11 cellular contexts compared by ENCODE assay signal in genomic region chr3:122005033-122005565, GRCh38. TPM values are rescaled to one million over a fixed set of nuclear protein-coding genes. Genes with fewer than 3 reads are reported as not detected.
DNase-seq lines count a peak whose midpoint lies in the region; ATAC-seq and TF ChIP-seq lines count a peak whose summit lies in the region.
"Had no signal": no experiment of that assay in that cellular context is flagged by ENCODE, and none has a peak within 500 bp of the region (broad histone marks: within the 10 kb centered on the region; RNA-seq: fewer than 3 reads in every experiment).

No MANE protein-coding gene starts in this region.

- no peak overlapping the region for H3K9ac ChIP-seq in trophoblast cell (ENCODE audit: low read length)

- POLR2A ChIA-PET in activated CD8-positive, alpha-beta T cell treated with anti-CD3 and anti-CD28 coated beads for 36 hours (lab: Charles Lee), result interaction anchor here (0.6 kb wide), 1 partner anchor 65 kb away, joined by 3 read pairs; no protein-coding TSS in a partner anchor
- POLR2A ChIA-PET in activated CD8-positive, alpha-beta T cell treated with anti-CD3 and anti-CD28 coated beads, Interleukin-2, amount 10 ng/mL, durations not matched to agents 7 days and 5 days (lab: Charles Lee), result interaction anchor here (0.6 kb wide), 1 partner anchor 636 kb away, joined by 3 read pairs; no protein-coding TSS in a partner anchor
- POLR2A ChIA-PET in T-cell (lab: Charles Lee), result no interaction called here

- H3K79me1 ChIP-seq in trophoblast cell (ENCODE audit: low read length), result no peaks in the 10 kb centered on the region

- no peaks in the 10 kb centered on the region for H3K79me2 ChIP-seq in trophoblast cell (ENCODE audit: control insufficient read depth, insufficient read depth, low read length, poor library complexity)

- H2BK120ac ChIP-seq in trophoblast cell (ENCODE audit: insufficient read depth, low read length, poor library complexity), result no peak overlapping the region

- no peaks in the 10 kb centered on the region for H3K9me3 Mint-ChIP-seq in activated CD8-positive, alpha-beta T cell treated with anti-CD3 and anti-CD28 coated beads for 36 hours
- no peaks in the 10 kb centered on the region for H3K9me3 Mint-ChIP-seq in activated CD8-positive, alpha-beta T cell treated with anti-CD3 and anti-CD28 coated beads, Interleukin-2, amount 10 ng/mL, durations not matched to agents 7 days and 5 days (ENCODE audit: insufficient read depth)
- H3K9me3 Mint-ChIP-seq in T-cell, result no peaks in the 10 kb centered on the region

- no peak overlapping the region for H3K14ac ChIP-seq in trophoblast cell (ENCODE audit: low read length)

- peak overlapping the region; percentile 46 for H2AK5ac ChIP-seq in trophoblast cell (ENCODE audit: low read length)

- H3K4me1 Mint-ChIP-seq in activated CD8-positive, alpha-beta T cell treated with anti-CD3 and anti-CD28 coated beads for 36 hours (ENCODE audit: low read depth), result peaks cover 17% of the 10 kb centered on the region
- no peaks in the 10 kb centered on the region for H3K4me1 Mint-ChIP-seq in activated CD8-positive, alpha-beta T cell treated with anti-CD3 and anti-CD28 coated beads, Interleukin-2, amount 10 ng/mL, durations not matched to agents 7 days and 5 days (ENCODE audit: low read depth)
- peaks cover 0 to 5% (median 0%) of the 10 kb centered on the region in 3 donors for H3K4me1 Mint-ChIP-seq in T-cell

- no peak overlapping the region for H4K12ac ChIP-seq in trophoblast cell (ENCODE audit: low read depth, low read length)

- H3K36me3 Mint-ChIP-seq in activated CD8-positive, alpha-beta T cell treated with anti-CD3 and anti-CD28 coated beads for 36 hours (ENCODE audit: low read depth), result no peaks in the 10 kb centered on the region
- no peaks in the 10 kb centered on the region for H3K36me3 Mint-ChIP-seq in activated CD8-positive, alpha-beta T cell treated with anti-CD3 and anti-CD28 coated beads, Interleukin-2, amount 10 ng/mL, durations not matched to agents 7 days and 5 days (ENCODE audit: low read depth)
- no peaks in the 10 kb centered on the region for H3K36me3 Mint-ChIP-seq in T-cell

- H3K27ac ChIP-seq in trophoblast cell (ENCODE audit: low read depth, low read length) (no peak overlapping the region), caudate nucleus (ENCODE audit: low read depth, low read length) (no peak overlapping the region), substantia nigra (ENCODE audit: low read depth, low read length, poor library complexity, severe bottlenecking) (no peak overlapping the region)
- H3K27ac ChIP-seq: ascending aorta had no signal

- ATAC-seq in activated CD8-positive, alpha-beta T cell treated with anti-CD3 and anti-CD28 coated beads for 36 hours, result peak; percentile 64
- no peak for ATAC-seq in activated CD8-positive, alpha-beta T cell treated with anti-CD3 and anti-CD28 coated beads, Interleukin-2, amount 10 ng/mL, durations not matched to agents 7 days and 5 days
- ATAC-seq in GM21737 (IDR thresholded peaks at IDR 0.05; ENCODE audit: unreplicated experiment) (peak; percentile 39), T-cell (replicated peaks in 1 of 4) (no peak)

- no peaks in the 10 kb centered on the region for H3K27me3 ChIP-seq in trophoblast cell (ENCODE audit: insufficient read depth, low read length)
- H3K27me3 ChIP-seq: ascending aorta had no signal

- no peak overlapping the region for H4K8ac ChIP-seq in trophoblast cell (ENCODE audit: low read depth, low read length)

- no peaks in the 10 kb centered on the region for H3K36me3 ChIP-seq in trophoblast cell (ENCODE audit: control insufficient read depth in 1 of 2, insufficient read depth in 2 of 2, low read length in 2 of 2)
- H3K36me3 ChIP-seq: ascending aorta had no signal

- peak; percentile 41 for DNase-seq in activated CD8-positive, alpha-beta T cell treated with anti-CD3 and anti-CD28 coated beads for 36 hours
- no peak for DNase-seq in activated CD8-positive, alpha-beta T cell treated with anti-CD3 and anti-CD28 coated beads, Interleukin-2, amount 10 ng/mL, durations not matched to agents 7 days and 5 days
- DNase-seq in MV-4-11 (lab: John Stamatoyannopoulos, UW), result peak; percentile 17
- DNase-seq in trophoblast cell, result no peak
- no peak for DNase-seq in T-cell
- no peak for DNase-seq in caudate nucleus (lab: John Stamatoyannopoulos, UW)
- no peak for DNase-seq in substantia nigra (lab: John Stamatoyannopoulos, UW)

- no peaks in the 10 kb centered on the region for H3K9me3 ChIP-seq in trophoblast cell (ENCODE audit: insufficient read depth, low read depth, low read length)
- H3K9me3 ChIP-seq: ascending aorta had no signal

- peaks cover 10 to 14% of the 10 kb centered on the region in 2 experiments for H3K4me1 ChIP-seq in trophoblast cell (ENCODE audit: control insufficient read depth in 1 of 2, insufficient read depth in 2 of 2, low read length in 2 of 2)
- H3K4me1 ChIP-seq: ascending aorta had no signal

- no peak overlapping the region for H3K23ac ChIP-seq in trophoblast cell (ENCODE audit: low read length)

- peaks cover 21% of the 10 kb centered on the region for H3K27me3 Mint-ChIP-seq in activated CD8-positive, alpha-beta T cell treated with anti-CD3 and anti-CD28 coated beads for 36 hours
- peaks cover 17% of the 10 kb centered on the region for H3K27me3 Mint-ChIP-seq in activated CD8-positive, alpha-beta T cell treated with anti-CD3 and anti-CD28 coated beads, Interleukin-2, amount 10 ng/mL, durations not matched to agents 7 days and 5 days (ENCODE audit: low read depth)
- peaks cover 21 to 22% of the 10 kb centered on the region in 2 donors for H3K27me3 Mint-ChIP-seq in T-cell

- H3K4me2 ChIP-seq in trophoblast cell (ENCODE audit: low read length), result no peak overlapping the region

- CTCF ChIA-PET in activated CD8-positive, alpha-beta T cell treated with anti-CD3 and anti-CD28 coated beads for 36 hours (lab: Charles Lee), result no interaction called here
- CTCF ChIA-PET in activated CD8-positive, alpha-beta T cell treated with anti-CD3 and anti-CD28 coated beads, Interleukin-2, amount 10 ng/mL, durations not matched to agents 7 days and 5 days (lab: Charles Lee), result interaction anchor here (2.1 kb wide), 1 partner anchor 9 kb away, joined by 7 read pairs; no protein-coding TSS in a partner anchor
- CTCF ChIA-PET in T-cell (lab: Charles Lee), result no interaction called here

- no CpG with 5 or more reads among the region's 13 CpGs for WGBS in trophoblast cell (ENCODE audit: extremely low coverage, insufficient coverage, insufficient read length)

- no peak overlapping the region for H3K4me3 ChIP-seq in trophoblast cell (ENCODE audit: low read depth, low read length)
- H3K4me3 ChIP-seq: ascending aorta had no signal

- no peak overlapping the region for H3K27ac Mint-ChIP-seq in activated CD8-positive, alpha-beta T cell treated with anti-CD3 and anti-CD28 coated beads for 36 hours
- H3K27ac Mint-ChIP-seq in activated CD8-positive, alpha-beta T cell treated with anti-CD3 and anti-CD28 coated beads, Interleukin-2, amount 10 ng/mL, durations not matched to agents 7 days and 5 days, result no peak overlapping the region
- no peak overlapping the region for H3K27ac Mint-ChIP-seq in T-cell

- H2BK12ac ChIP-seq in trophoblast cell (ENCODE audit: low read length), result peak overlapping the region; percentile 58

- no peak overlapping the region for H2BK5ac ChIP-seq in trophoblast cell (ENCODE audit: low read depth, low read length, poor library complexity)

- peak overlapping the region; percentile 8 for H4K91ac ChIP-seq in trophoblast cell (ENCODE audit: low read depth, low read length)

- no peak for TF ChIP-seq CTCF in activated CD8-positive, alpha-beta T cell treated with anti-CD3 and anti-CD28 coated beads for 36 hours (IDR thresholded peaks at IDR 0.05)

- H3K18ac ChIP-seq in trophoblast cell (ENCODE audit: low read length), result no peak overlapping the region

- intact Hi-C loops in activated CD8-positive, alpha-beta T cell treated with anti-CD3 and anti-CD28 coated beads for 36 hours (cut with micrococcal nuclease), result no loop called here

- H2AFZ ChIP-seq in trophoblast cell (ENCODE audit: insufficient read depth, low read length, poor library complexity), result no peak overlapping the region

- no peak overlapping the region for H3K4ac ChIP-seq in trophoblast cell (ENCODE audit: low read depth, low read length)

- no peak overlapping the region for H3K4me3 Mint-ChIP-seq in activated CD8-positive, alpha-beta T cell treated with anti-CD3 and anti-CD28 coated beads for 36 hours
- H3K4me3 Mint-ChIP-seq in activated CD8-positive, alpha-beta T cell treated with anti-CD3 and anti-CD28 coated beads, Interleukin-2, amount 10 ng/mL, durations not matched to agents 7 days and 5 days, result no peak overlapping the region
- H3K4me3 Mint-ChIP-seq in T-cell, result no peak overlapping the region

RNA-seq across cellular contexts. Expression of gene ILDR1, which starts 16.9 kb away (rescaled TPM):
- not detected for total RNA-seq in activated CD8-positive, alpha-beta T cell treated with anti-CD3 and anti-CD28 coated beads for 36 hours
- total RNA-seq in activated CD8-positive, alpha-beta T cell treated with anti-CD3 and anti-CD28 coated beads, Interleukin-2, amount 10 ng/mL, durations not matched to agents 7 days and 5 days, result under 1 TPM in 1 of 2 experiments, not detected in 1; 0.16 TPM
- 0.15 TPM in 2 replicates for polyA plus RNA-seq in trophoblast cell (2013)
- total RNA-seq in T-cell, result under 1 TPM in 2 of 5 donors, not detected in 3; 0.16 TPM
- total RNA-seq: ascending aorta, fibroblast of villous mesenchyme had no signal
- polyA plus RNA-seq: neural cell had no signal

RNA-seq across cellular contexts. Expression of gene CD86, which starts 50.1 kb away (rescaled TPM):
- total RNA-seq in activated CD8-positive, alpha-beta T cell treated with anti-CD3 and anti-CD28 coated beads for 36 hours, result under 1 TPM; 0.43 to 0.52 TPM
- 1 to 10 TPM in 1 of 2 experiments, under 1 TPM in 1; 0.95 to 1.5 TPM for total RNA-seq in activated CD8-positive, alpha-beta T cell treated with anti-CD3 and anti-CD28 coated beads, Interleukin-2, amount 10 ng/mL, durations not matched to agents 7 days and 5 days
- 0.03 TPM in 1 of 2 replicates, not detected in the other for polyA plus RNA-seq in trophoblast cell (2013)
- total RNA-seq in T-cell, result 1 to 10 TPM in 1 of 5 donors, under 1 TPM in 3, not detected in 1; 0.23 to 1.2 (median 0.52) TPM
- total RNA-seq: ascending aorta, fibroblast of villous mesenchyme had no signal
- polyA plus RNA-seq: neural cell had no signal

Comparison
In these comparisons a context has a peak if more than half of its experiments do, and no peak if none do; other contexts are left out.
1. ATAC-seq: peak in activated CD8-positive, alpha-beta T cell treated with anti-CD3 and anti-CD28 coated beads for 36 hours (single experiment) and GM21737 (single experiment); none in activated CD8-positive, alpha-beta T cell treated with anti-CD3 and anti-CD28 coated beads, Interleukin-2, amount 10 ng/mL, durations not matched to agents 7 days and 5 days (single experiment) and T-cell (0 of 4).
2. DNase-seq: peak in activated CD8-positive, alpha-beta T cell treated with anti-CD3 and anti-CD28 coated beads for 36 hours (single experiment) and MV-4-11 (single experiment); none in activated CD8-positive, alpha-beta T cell treated with anti-CD3 and anti-CD28 coated beads, Interleukin-2, amount 10 ng/mL, durations not matched to agents 7 days and 5 days (single experiment), trophoblast cell (0 of 2), T-cell (0 of 34), caudate nucleus (0 of 61) and substantia nigra (0 of 49).
3. POLR2A ChIA-PET loops: an anchor here in activated CD8-positive, alpha-beta T cell treated with anti-CD3 and anti-CD28 coated beads for 36 hours (0.6 kb wide) and activated CD8-positive, alpha-beta T cell treated with anti-CD3 and anti-CD28 coated beads, Interleukin-2, amount 10 ng/mL, durations not matched to agents 7 days and 5 days (0.6 kb wide); none called in T-cell.